Comparison of ENCODE assay signal across 8 cellular contexts in genomic region chr1:39869538-39870112, GRCh38. TPM values are rescaled to one million over a fixed set of nuclear protein-coding genes. Genes with fewer than 3 reads are reported as not detected.
DNase-seq lines count a peak whose midpoint lies in the region; ATAC-seq, FAIRE-seq and TF ChIP-seq lines count a peak whose summit lies in the region.
"Not testable (repeated sequence)": the region's sequence is repeated elsewhere in the genome, so short reads cannot be mapped to it uniquely, and the experiment has no call there.
"Had no signal": no experiment of that assay in that cellular context is flagged by ENCODE, and none has a peak within 500 bp of the region (broad histone marks: within the 10 kb centered on the region; RNA-seq: fewer than 3 reads in every experiment).

No MANE protein-coding gene starts in this region.

- not testable (repeated sequence) for H2AFZ ChIP-seq in K562 (ENCODE audit: low read depth, low read length); HepG2 (ENCODE audit: low read length)

- ATAC-seq in K562, HepG2: not testable (repeated sequence)

- H3K27ac ChIP-seq in K562 (ENCODE audit: extremely low read depth, low read depth, low read length); endodermal cell (ENCODE audit: low read depth, low read length); HepG2 (ENCODE audit: extremely low read length, insufficient read depth, low read length): not testable (repeated sequence)

- H3K27me3 Mint-ChIP-seq in endodermal cell (ENCODE audit: insufficient read depth); glutamatergic neuron (ENCODE audit: unreplicated experiment): not testable (repeated sequence)

- in situ Hi-C loops in K562 (cut with MboI); HepG2 (cut with HindIII; ENCODE audit: extremely low pct_ligation_motif_present, low pct_unique_long_range_greater_than_20kb): not testable (repeated sequence)

- TF ChIP-seq POLR2A in K562 (conservative IDR thresholded peaks at IDR 0.05); HepG2 (IDR thresholded peaks at IDR 0.05; ENCODE audit: insufficient read depth in 1 of 2, low read depth in 2 of 2, low read length in 2 of 2): not testable (repeated sequence)

- not testable (repeated sequence) for FAIRE-seq in K562 (lab: Jason Lieb, UNC); HepG2 (lab: Jason Lieb, UNC)

- TF ChIP-seq EP300 in K562 (IDR thresholded peaks at IDR 0.05; ENCODE audit: low read length); HepG2 (IDR thresholded peaks at IDR 0.05; ENCODE audit: low read depth in 2 of 2, low read length in 2 of 2); HepG2 (CRISPR knock-in tag; IDR thresholded peaks at IDR 0.05; ENCODE audit: borderline replicate concordance): not testable (repeated sequence)

- not testable (repeated sequence) for DNase-seq in K562 (ENCODE audit: extremely low read depth in 1 of 4, low spot score in 3 of 4); HepG2 (ENCODE audit: low spot score)
- DNase-seq in endodermal cell (peak; percentile 19), glutamatergic neuron (peak; percentile 32), islet precursor cell (peak; percentile 10)

- TF ChIP-seq CTCF in K562 (IDR thresholded peaks at IDR 0.05 in 2 of 3, conservative IDR thresholded peaks at IDR 0.05 in 1 of 3; ENCODE audit: insufficient read depth in 2 of 3, low read depth in 1 of 3, low read length in 3 of 3); endodermal cell (conservative IDR thresholded peaks at IDR 0.05); glutamatergic neuron (IDR thresholded peaks at IDR 0.05; ENCODE audit: partially characterized antibody, unreplicated experiment); HepG2 (CRISPR knock-in tag; IDR thresholded peaks at IDR 0.05): not testable (repeated sequence)

- peaks cover 13% of the 10 kb centered on the region for H3K4me1 Mint-ChIP-seq in endodermal cell
- not testable (repeated sequence) for H3K4me1 Mint-ChIP-seq in glutamatergic neuron (ENCODE audit: low read depth, unreplicated experiment)

- H3K4me3 Mint-ChIP-seq in endodermal cell; glutamatergic neuron (ENCODE audit: unreplicated experiment): not testable (repeated sequence)

- intact Hi-C loops in K562 (cut with micrococcal nuclease); HepG2 (cut with micrococcal nuclease; ENCODE audit: unreplicated experiment): not testable (repeated sequence)

- peaks cover 48% of the 10 kb centered on the region for H3K36me3 Mint-ChIP-seq in endodermal cell (ENCODE audit: low read depth)
- H3K36me3 Mint-ChIP-seq in glutamatergic neuron (ENCODE audit: unreplicated experiment) = not testable (repeated sequence)

- not testable (repeated sequence) for H3K4me2 ChIP-seq in K562 (ENCODE audit: insufficient read depth, low read length); HepG2 (ENCODE audit: low read depth, low read length)

- POLR2A ChIA-PET in K562 (lab: Yijun Ruan, JAX) = interaction anchor here (0.6 to 1.3 kb wide), 2 partner anchors 11 to 40 kb away, joined by 3 to 4 read pairs; no protein-coding TSS in a partner anchor
- POLR2A ChIA-PET in HepG2 (lab: Yijun Ruan, JAX) = not testable (repeated sequence)

- not testable (repeated sequence) for H3K9me3 ChIP-seq in K562 (replicated peaks; ENCODE audit: control insufficient read depth, insufficient read depth, low read depth, low read length); HepG2 (ENCODE audit: low read length)
- peaks cover 30% of the 10 kb centered on the region for H3K9me3 ChIP-seq in endodermal cell (ENCODE audit: control insufficient read depth, low read length)

- BruUV-seq in K562 (replicated peaks; lab: Mats Ljungman, UMichigan) = not testable (repeated sequence)
- BruUV-seq in HepG2 (replicated peaks; lab: Mats Ljungman, UMichigan) = TSS peak; percentile 48

- H3K36me3 ChIP-seq in K562 (ENCODE audit: control insufficient read depth, insufficient read depth, low read length) (peaks cover 65% of the 10 kb centered on the region), endodermal cell (ENCODE audit: control insufficient read depth, insufficient read depth, low read length) (peaks cover 21% of the 10 kb centered on the region), HepG2 (replicated peaks in 1 of 2; ENCODE audit: control insufficient read depth in 1 of 2, insufficient read depth in 2 of 2, low read length in 2 of 2) (peaks cover 2 to 11% of the 10 kb centered on the region in 2 experiments; a peak in 3 of 5 replicates)

- H3K27ac Mint-ChIP-seq in endodermal cell = not testable (repeated sequence)
- H3K27ac Mint-ChIP-seq in glutamatergic neuron (ENCODE audit: unreplicated experiment) = peak overlapping the region; percentile 62

- not testable (repeated sequence) for H3K4me3 ChIP-seq in K562; endodermal cell (ENCODE audit: low read length); HepG2 (replicated peaks in 1 of 3; ENCODE audit: insufficient read depth in 1 of 3, low read depth in 2 of 3, low read length in 3 of 3)

- peaks cover 34% of the 10 kb centered on the region for H3K9me3 Mint-ChIP-seq in endodermal cell
- H3K9me3 Mint-ChIP-seq in glutamatergic neuron (ENCODE audit: unreplicated experiment) = not testable (repeated sequence)

- peaks cover 19% of the 10 kb centered on the region for H4K20me1 ChIP-seq in K562 (replicated peaks; ENCODE audit: control insufficient read depth, insufficient read depth, low read length)
- H4K20me1 ChIP-seq in HepG2 (ENCODE audit: insufficient read depth, low read length) = not testable (repeated sequence)

- H3K9me1 ChIP-seq in K562 (ENCODE audit: control insufficient read depth, insufficient read depth, low read length) = not testable (repeated sequence)

- H3K9ac ChIP-seq in K562 (ENCODE audit: insufficient read depth in 1 of 2, low read depth in 2 of 2, low read length in 2 of 2); endodermal cell (ENCODE audit: extremely low read depth, low read length, poor library complexity, severe bottlenecking); HepG2 (ENCODE audit: insufficient read depth, low read depth, low read length): not testable (repeated sequence)

- CTCF ChIA-PET in K562 (lab: Yijun Ruan, JAX; ENCODE audit: low intra/inter-chr PET ratio); HepG2 (lab: Yijun Ruan, JAX; ENCODE audit: low intra/inter-chr PET ratio, low total read pairs): not testable (repeated sequence)

- 94% methylated on average over 15 of the region's 37 CpGs for WGBS in K562 (ENCODE audit: insufficient coverage, low coverage, missing lambda C conversion rate)
- 93 to 100% methylated on average over 4 to 37 of the region's 37 CpGs for WGBS in endodermal cell (ENCODE audit: insufficient coverage in 1 of 2, insufficient read length in 1 of 2), 2 experiments
- over 99% methylated on average over 11 of the region's 37 CpGs for WGBS in HepG2 (ENCODE audit: low lambda C conversion rate)

- not testable (repeated sequence) for TF ChIP-seq RAD21 in K562 (CRISPR knock-in tag; conservative IDR thresholded peaks at IDR 0.05 in 1 of 2, IDR thresholded peaks at IDR 0.05 in 1 of 2); HepG2 (CRISPR knock-in tag; IDR thresholded peaks at IDR 0.05)

- H3K79me2 ChIP-seq in K562 (ENCODE audit: control insufficient read depth, insufficient read depth, low read length) (peaks cover 88% of the 10 kb centered on the region), HepG2 (ENCODE audit: insufficient read depth, low read length) (peaks cover 58% of the 10 kb centered on the region)

- H3K4me1 ChIP-seq in K562 (replicated peaks in 1 of 2; ENCODE audit: control insufficient read depth in 2 of 2, insufficient read depth in 2 of 2, low read length in 2 of 2); endodermal cell (ENCODE audit: control insufficient read depth, insufficient read depth, low read length): not testable (repeated sequence)
- peaks cover 14% of the 10 kb centered on the region; the same call in 1 of the 2 replicates for H3K4me1 ChIP-seq in HepG2 (ENCODE audit: insufficient read depth, low read length)

- H3K27me3 ChIP-seq in K562 (ENCODE audit: control insufficient read depth in 2 of 2, insufficient read depth in 2 of 2, low read length in 2 of 2); endodermal cell (ENCODE audit: control insufficient read depth, insufficient read depth, low read length, poor library complexity, severe bottlenecking); HepG2 (ENCODE audit: control insufficient read depth in 1 of 2, insufficient read depth in 2 of 2, low read length in 2 of 2): not testable (repeated sequence)

RNA-seq across cellular contexts. Expression of gene TRIT1, which starts 13.7 kb away (rescaled TPM):
- 76.0 and 139 TPM in 2 replicates for total RNA-seq in K562 (2011; cell fraction: chromatin; rRNA removed; ENCODE audit: low replicate concordance)
- total RNA-seq in K562 (2011; cell fraction: nucleolus; rRNA removed) = 71.9 and 78.4 TPM in 2 replicates
- total RNA-seq in K562 (2011; cell fraction: nucleoplasm; rRNA removed) = 85.4 and 109 TPM in 2 replicates
- 67.5 and 71.3 TPM in 2 replicates for total RNA-seq in K562 (2014; rRNA removed)
- total RNA-seq in K562 (2014; rRNA removed; fragmentation: Illumina TruSeq; extraction: Trizol) = 84.0 and 103 TPM in 2 replicates
- 66.7 and 67.6 TPM in 2 replicates for total RNA-seq in K562 (2015; rRNA removed; fragmentation: Illumina TruSeq; extraction: Trizol)
- 57.5 and 58.4 TPM in 2 replicates for total RNA-seq in K562 (2021)
- polyA plus RNA-seq in K562 (2011; rRNA removed) = 87.3 and 88.3 TPM in 2 replicates
- polyA plus RNA-seq in K562 (2011; cell fraction: cytosol; rRNA removed) = 24.8 and 44.1 TPM in 2 replicates
- 69.2 and 92.0 TPM in 2 replicates for polyA plus RNA-seq in K562 (2011; cell fraction: nucleus; rRNA removed)
- 45.6 and 47.5 TPM in 2 replicates for polyA plus RNA-seq in K562 (2012)
- 75.1 and 76.5 TPM in 2 replicates for polyA plus RNA-seq in K562 (2014; fragmentation: Illumina TruSeq; extraction: Trizol)
- polyA plus RNA-seq in K562 (2014; fragmentation: Nextera tagmentation; extraction: Ambion mirVana) = 10 to 100 TPM; 27.9 to 58.3 TPM
- 66.4 and 72.1 TPM in 2 replicates for polyA plus RNA-seq in K562 (2014; rRNA removed)
- polyA minus RNA-seq in K562 (2011; rRNA and poly(A)+ RNA removed) = 103 and 116 TPM in 2 replicates
- polyA minus RNA-seq in K562 (2011; cell fraction: cytosol; rRNA and poly(A)+ RNA removed) = 36.2 and 48.7 TPM in 2 replicates
- polyA minus RNA-seq in K562 (2011; cell fraction: nucleus; rRNA and poly(A)+ RNA removed) = 78.8 and 98.3 TPM in 2 replicates
- 10 to 100 TPM; 26.2 to 35.1 TPM for total RNA-seq in endodermal cell
- polyA plus RNA-seq in endodermal cell (2013, experiment 1 of 2) = 36.7 TPM
- polyA plus RNA-seq in endodermal cell (2013, experiment 2 of 2) = 39.1 TPM
- 35.5 TPM for total RNA-seq in glutamatergic neuron (ENCODE audit: unreplicated experiment)
- 20.4 and 20.7 TPM in 2 replicates for total RNA-seq in HepG2 (2016; rRNA removed; fragmentation: Illumina TruSeq; extraction: Trizol)
- total RNA-seq in HepG2 (2016; cell fraction: cytosol; rRNA removed; fragmentation: Illumina TruSeq; extraction: Trizol; ENCODE audit: low read depth) = 6.6 and 8.1 TPM in 2 replicates
- 20.6 and 21.7 TPM in 2 replicates for total RNA-seq in HepG2 (2016; cell fraction: insoluble cytoplasmic fraction; rRNA removed; fragmentation: Illumina TruSeq; extraction: Trizol)
- 11.4 and 13.2 TPM in 2 replicates for total RNA-seq in HepG2 (2016; cell fraction: membrane; rRNA removed; fragmentation: Illumina TruSeq; extraction: Trizol)
- total RNA-seq in HepG2 (2016; cell fraction: nucleus; rRNA removed; fragmentation: Illumina TruSeq; extraction: Trizol) = 24.7 and 29.2 TPM in 2 replicates
- 11.5 and 13.4 TPM in 2 replicates for polyA plus RNA-seq in HepG2 (2011; rRNA removed)
- polyA plus RNA-seq in HepG2 (2011; cell fraction: cytosol; rRNA removed) = 6.3 and 6.6 TPM in 2 replicates
- polyA plus RNA-seq in HepG2 (2011; cell fraction: nucleus; rRNA removed) = 11.5 and 15.4 TPM in 2 replicates
- polyA plus RNA-seq in HepG2 (2012) = 10.4 and 13.0 TPM in 2 replicates
- 2.8 and 4.0 TPM in 2 replicates for polyA plus RNA-seq in HepG2 (2016; cell fraction: cytosol; fragmentation: Illumina TruSeq; extraction: Trizol; ENCODE audit: low read depth)
- polyA plus RNA-seq in HepG2 (2016; cell fraction: insoluble cytoplasmic fraction; fragmentation: Illumina TruSeq; extraction: Trizol; ENCODE audit: low read depth) = 13.4 and 19.6 TPM in 2 replicates
- polyA plus RNA-seq in HepG2 (2016; cell fraction: membrane; fragmentation: Illumina TruSeq; extraction: Trizol; ENCODE audit: low read depth) = 5.7 and 6.6 TPM in 2 replicates
- polyA plus RNA-seq in HepG2 (2016; cell fraction: nucleus; fragmentation: Illumina TruSeq; extraction: Trizol; ENCODE audit: insufficient read depth, low read depth) = 46.0 and 50.5 TPM in 2 replicates
- 11.6 and 20.1 TPM in 2 replicates for polyA minus RNA-seq in HepG2 (2011; rRNA and poly(A)+ RNA removed; ENCODE audit: low replicate concordance)
- polyA minus RNA-seq in HepG2 (2011; cell fraction: cytosol; rRNA and poly(A)+ RNA removed) = 5.3 and 8.4 TPM in 2 replicates
- polyA minus RNA-seq in HepG2 (2011; cell fraction: nucleus; rRNA and poly(A)+ RNA removed) = 22.4 and 32.9 TPM in 2 replicates

RNA-seq across cellular contexts. Expression of gene MYCL, which starts 32.1 kb away (rescaled TPM):
- total RNA-seq in K562 (2011; cell fraction: chromatin; rRNA removed; ENCODE audit: low replicate concordance) = 17.1 and 25.1 TPM in 2 replicates
- total RNA-seq in K562 (2011; cell fraction: nucleolus; rRNA removed) = 30.7 and 32.6 TPM in 2 replicates
- 27.3 and 29.5 TPM in 2 replicates for total RNA-seq in K562 (2011; cell fraction: nucleoplasm; rRNA removed)
- total RNA-seq in K562 (2014; rRNA removed) (18.8 and 22.5 TPM in 2 replicates), K562 (2014; rRNA removed; fragmentation: Illumina TruSeq; extraction: Trizol) (12.8 and 13.2 TPM in 2 replicates), K562 (2015; rRNA removed; fragmentation: Illumina TruSeq; extraction: Trizol) (3.8 and 4.3 TPM in 2 replicates), K562 (2021) (19.7 and 22.0 TPM in 2 replicates), endodermal cell (10 to 100 TPM; 35.0 to 39.5 TPM), glutamatergic neuron (ENCODE audit: unreplicated experiment) (97.7 TPM), HepG2 (2016; rRNA removed; fragmentation: Illumina TruSeq; extraction: Trizol) (0.31 and 0.42 TPM in 2 replicates)
- polyA plus RNA-seq in K562 (2011; rRNA removed) (11.2 and 14.9 TPM in 2 replicates), K562 (2014; fragmentation: Illumina TruSeq; extraction: Trizol) (14.7 and 15.4 TPM in 2 replicates), K562 (2014; fragmentation: Nextera tagmentation; extraction: Ambion mirVana) (1 to 10 TPM; 3.5 to 4.0 TPM), K562 (2014; rRNA removed) (17.1 and 18.2 TPM in 2 replicates), HepG2 (2011; rRNA removed) (1.7 and 2.1 TPM in 2 replicates)
- polyA plus RNA-seq in K562 (2011; cell fraction: cytosol; rRNA removed) = 12.4 and 15.8 TPM in 2 replicates
- polyA plus RNA-seq in K562 (2011; cell fraction: nucleus; rRNA removed) = 12.3 and 20.0 TPM in 2 replicates
- 6.2 and 30.6 TPM in 2 replicates for polyA plus RNA-seq in K562 (2012)
- polyA minus RNA-seq in K562 (2011; rRNA and poly(A)+ RNA removed) = 12.1 and 17.8 TPM in 2 replicates
- 6.6 and 8.7 TPM in 2 replicates for polyA minus RNA-seq in K562 (2011; cell fraction: cytosol; rRNA and poly(A)+ RNA removed)
- 15.6 and 34.1 TPM in 2 replicates for polyA minus RNA-seq in K562 (2011; cell fraction: nucleus; rRNA and poly(A)+ RNA removed)
- polyA plus RNA-seq in endodermal cell (2013, experiment 1 of 2) = 44.2 TPM
- 38.5 TPM for polyA plus RNA-seq in endodermal cell (2013, experiment 2 of 2)
- total RNA-seq in HepG2 (2016; cell fraction: cytosol; rRNA removed; fragmentation: Illumina TruSeq; extraction: Trizol; ENCODE audit: low read depth) = 0.20 and 0.26 TPM in 2 replicates
- 0.15 and 0.30 TPM in 2 replicates for total RNA-seq in HepG2 (2016; cell fraction: insoluble cytoplasmic fraction; rRNA removed; fragmentation: Illumina TruSeq; extraction: Trizol)
- total RNA-seq in HepG2 (2016; cell fraction: membrane; rRNA removed; fragmentation: Illumina TruSeq; extraction: Trizol) = 0.28 and 0.34 TPM in 2 replicates
- total RNA-seq in HepG2 (2016; cell fraction: nucleus; rRNA removed; fragmentation: Illumina TruSeq; extraction: Trizol) = 0.38 and 0.62 TPM in 2 replicates
- polyA plus RNA-seq in HepG2 (2011; cell fraction: cytosol; rRNA removed) = 1.7 and 2.2 TPM in 2 replicates
- polyA plus RNA-seq in HepG2 (2011; cell fraction: nucleus; rRNA removed) = 0.77 and 1.6 TPM in 2 replicates
- polyA plus RNA-seq in HepG2 (2012) = 4.1 and 5.6 TPM in 2 replicates
- polyA plus RNA-seq in HepG2 (2016; cell fraction: cytosol; fragmentation: Illumina TruSeq; extraction: Trizol; ENCODE audit: low read depth) = 0.14 and 0.15 TPM in 2 replicates
- 0.21 and 0.37 TPM in 2 replicates for polyA plus RNA-seq in HepG2 (2016; cell fraction: insoluble cytoplasmic fraction; fragmentation: Illumina TruSeq; extraction: Trizol; ENCODE audit: low read depth)
- polyA plus RNA-seq in HepG2 (2016; cell fraction: membrane; fragmentation: Illumina TruSeq; extraction: Trizol; ENCODE audit: low read depth) = 0.28 and 0.40 TPM in 2 replicates
- 0.29 and 0.42 TPM in 2 replicates for polyA plus RNA-seq in HepG2 (2016; cell fraction: nucleus; fragmentation: Illumina TruSeq; extraction: Trizol; ENCODE audit: insufficient read depth, low read depth)
- polyA minus RNA-seq in HepG2 (2011; rRNA and poly(A)+ RNA removed; ENCODE audit: low replicate concordance) = 2.5 and 7.8 TPM in 2 replicates
- 0.79 and 1.5 TPM in 2 replicates for polyA minus RNA-seq in HepG2 (2011; cell fraction: cytosol; rRNA and poly(A)+ RNA removed)
- polyA minus RNA-seq in HepG2 (2011; cell fraction: nucleus; rRNA and poly(A)+ RNA removed) = 1.3 and 3.1 TPM in 2 replicates
- total RNA-seq: CD4-positive, CD25-positive, alpha-beta regulatory T cell had no signal
- polyA plus RNA-seq: CD4-positive, alpha-beta memory T cell; CD8-positive, alpha-beta memory T cell had no signal
